ENCODE assay signal across 10 cellular contexts in the genomic region with DNA sequence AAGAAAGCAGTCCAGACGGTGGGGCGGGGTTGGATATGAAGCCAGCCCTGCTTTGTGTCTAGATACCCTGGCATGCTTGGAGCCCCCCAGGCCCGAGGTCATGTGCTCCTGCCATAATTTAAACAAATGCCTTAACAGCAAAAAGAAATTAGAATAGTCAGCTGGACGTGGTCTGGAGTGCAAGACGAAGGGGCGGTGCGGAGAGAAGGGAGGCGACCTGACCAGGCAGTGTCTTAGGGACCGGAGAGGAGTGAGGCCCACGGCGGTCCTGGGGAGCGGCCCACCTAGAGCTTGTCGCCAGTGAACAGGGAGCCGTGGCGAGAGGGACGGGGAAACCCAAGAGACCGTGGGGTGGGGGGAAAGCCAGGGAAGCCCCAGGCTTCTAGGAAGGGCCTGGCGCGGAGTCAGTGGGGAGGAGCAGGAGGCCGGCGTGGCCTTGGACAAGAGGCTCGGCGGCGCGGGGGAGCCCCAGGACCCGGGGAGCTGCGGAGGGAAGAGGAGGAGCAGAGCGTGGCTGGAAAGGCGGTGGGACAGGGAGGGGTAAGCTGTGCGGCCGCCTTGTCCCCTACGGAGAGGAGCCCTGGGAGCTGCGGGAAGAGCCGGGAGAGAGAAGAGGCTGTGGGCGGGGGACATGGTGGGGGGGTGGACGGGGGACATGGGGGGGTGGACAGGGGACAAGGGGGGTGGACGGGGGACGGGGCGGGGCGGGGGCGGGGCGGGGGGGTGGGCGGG.
DNase-seq lines count a peak whose midpoint lies in the region; ATAC-seq and TF ChIP-seq lines count a peak whose summit lies in the region.
"Had no signal": no experiment of that assay in that cellular context is flagged by ENCODE, and none has a peak within 500 bp of the region (broad histone marks: within the 10 kb centered on the region; RNA-seq: fewer than 3 reads in every experiment).

No MANE protein-coding gene starts in this region.

- H3K4me3 Mint-ChIP-seq in activated T-cell treated with anti-CD3 and anti-CD28 coated beads, Interleukin-2, amount 50 U/mL, for 4 hours: peak overlapping the region; percentile 27
- peak overlapping the region; percentile 17 for H3K4me3 Mint-ChIP-seq in activated T-helper 17 cell treated with anti-CD3 and anti-CD28 coated beads, Interleukin-2, amount 50 U/mL, for 72 hours
- H3K4me3 Mint-ChIP-seq: T-helper 2 cell treated with Interferon-gamma antibody and Interleukin-4, amounts not matched to agents 5 μg/mL and 100 μg/mL, for 36 hours had no signal

- H3K36me3 Mint-ChIP-seq in activated T-cell treated with anti-CD3 and anti-CD28 coated beads, Interleukin-2, amount 50 U/mL, for 4 hours (ENCODE audit: insufficient read depth): no peaks in the 10 kb centered on the region
- no peaks in the 10 kb centered on the region for H3K36me3 Mint-ChIP-seq in activated T-helper 17 cell treated with anti-CD3 and anti-CD28 coated beads, Interleukin-2, amount 50 U/mL, for 72 hours (ENCODE audit: low read depth)

- H3K9me3 ChIP-seq in suprapubic skin: no peaks in the 10 kb centered on the region

- H3K4me1 ChIP-seq in suprapubic skin: peaks cover 15% of the 10 kb centered on the region

- no peak for DNase-seq in activated T-cell treated with anti-CD3 and anti-CD28 coated beads, Interleukin-2, amount 50 U/mL, for 4 hours
- DNase-seq in activated T-cell treated with anti-CD3 and anti-CD28 coated beads for 4 hours (no peak), islet precursor cell (peak; percentile 57), suprapubic skin (ENCODE audit: low spot score in 2 of 2) (peak; percentile 60 to 73), DMS153 treated with DMSO at 0.1 percent for 48 hours (lab: John Stamatoyannopoulos, UW; ENCODE audit: unreplicated experiment) (no peak), HPDE6-E6E7 (ENCODE audit: extremely low spot score) (no peak), cerebellar nuclear complex (lab: John Stamatoyannopoulos, UW) (no peak)
- DNase-seq: stimulated activated CD4-positive, alpha-beta T cell treated with anti-CD3 and anti-CD28 coated beads, Interleukin-1b, Interleukin-23, amount 100 ng/mL, for 48 hours had no signal

- peak overlapping the region; percentile 39 for H3K4me3 ChIP-seq in suprapubic skin

- H3K27me3 Mint-ChIP-seq in activated T-cell treated with anti-CD3 and anti-CD28 coated beads, Interleukin-2, amount 50 U/mL, for 4 hours (ENCODE audit: low read depth): peaks cover 56% of the 10 kb centered on the region
- H3K27me3 Mint-ChIP-seq in activated T-helper 17 cell treated with anti-CD3 and anti-CD28 coated beads, Interleukin-2, amount 50 U/mL, for 72 hours: peaks cover 45% of the 10 kb centered on the region

- TF ChIP-seq EP300 in suprapubic skin (IDR thresholded peaks at IDR 0.05): no peak

- no peak for ATAC-seq in activated T-cell treated with anti-CD3 and anti-CD28 coated beads, Interleukin-2, amount 50 U/mL, for 4 hours
- no peak for ATAC-seq in activated T-helper 17 cell treated with anti-CD3 and anti-CD28 coated beads, Interleukin-2, amount 50 U/mL, for 72 hours (replicated peaks)

- WGBS in suprapubic skin: 11% methylated on average over 29 of the region's 43 CpGs

- no peaks in the 10 kb centered on the region for H3K36me3 ChIP-seq in suprapubic skin

- H3K27me3 ChIP-seq in suprapubic skin: peaks cover 63% of the 10 kb centered on the region

- no peak overlapping the region for H3K27ac Mint-ChIP-seq in activated T-helper 17 cell treated with anti-CD3 and anti-CD28 coated beads, Interleukin-2, amount 50 U/mL, for 72 hours
- H3K27ac Mint-ChIP-seq: T-helper 2 cell treated with Interferon-gamma antibody and Interleukin-4, amounts not matched to agents 5 μg/mL and 100 μg/mL, for 36 hours had no signal

- no peak for TF ChIP-seq CTCF in suprapubic skin (IDR thresholded peaks at IDR 0.05)

- peaks cover 2% of the 10 kb centered on the region for H3K4me1 Mint-ChIP-seq in activated T-cell treated with anti-CD3 and anti-CD28 coated beads, Interleukin-2, amount 50 U/mL, for 4 hours (ENCODE audit: low read depth)
- no peaks in the 10 kb centered on the region for H3K4me1 Mint-ChIP-seq in activated T-helper 17 cell treated with anti-CD3 and anti-CD28 coated beads, Interleukin-2, amount 50 U/mL, for 72 hours

- TF ChIP-seq POLR2A in suprapubic skin (IDR thresholded peaks at IDR 0.05): no peak

- no peaks in the 10 kb centered on the region for H3K9me3 Mint-ChIP-seq in activated T-cell treated with anti-CD3 and anti-CD28 coated beads, Interleukin-2, amount 50 U/mL, for 4 hours
- H3K9me3 Mint-ChIP-seq in activated T-helper 17 cell treated with anti-CD3 and anti-CD28 coated beads, Interleukin-2, amount 50 U/mL, for 72 hours: no peaks in the 10 kb centered on the region
- H3K9me3 Mint-ChIP-seq: T-helper 2 cell treated with Interferon-gamma antibody and Interleukin-4, amounts not matched to agents 5 μg/mL and 100 μg/mL, for 36 hours had no signal

- H3K27ac ChIP-seq in suprapubic skin: no peak overlapping the region

Comparison
In these comparisons a context has a peak if more than half of its experiments do, and no peak if none do; other contexts are left out.
1. DNase-seq: peak in islet precursor cell (single experiment) and suprapubic skin (2 of 2); none in activated T-cell treated with anti-CD3 and anti-CD28 coated beads, Interleukin-2, amount 50 U/mL, for 4 hours (single experiment), activated T-cell treated with anti-CD3 and anti-CD28 coated beads for 4 hours (single experiment), DMS153 treated with DMSO at 0.1 percent for 48 hours (single experiment), HPDE6-E6E7 (single experiment) and cerebellar nuclear complex (0 of 2).